In the genomic region with DNA sequence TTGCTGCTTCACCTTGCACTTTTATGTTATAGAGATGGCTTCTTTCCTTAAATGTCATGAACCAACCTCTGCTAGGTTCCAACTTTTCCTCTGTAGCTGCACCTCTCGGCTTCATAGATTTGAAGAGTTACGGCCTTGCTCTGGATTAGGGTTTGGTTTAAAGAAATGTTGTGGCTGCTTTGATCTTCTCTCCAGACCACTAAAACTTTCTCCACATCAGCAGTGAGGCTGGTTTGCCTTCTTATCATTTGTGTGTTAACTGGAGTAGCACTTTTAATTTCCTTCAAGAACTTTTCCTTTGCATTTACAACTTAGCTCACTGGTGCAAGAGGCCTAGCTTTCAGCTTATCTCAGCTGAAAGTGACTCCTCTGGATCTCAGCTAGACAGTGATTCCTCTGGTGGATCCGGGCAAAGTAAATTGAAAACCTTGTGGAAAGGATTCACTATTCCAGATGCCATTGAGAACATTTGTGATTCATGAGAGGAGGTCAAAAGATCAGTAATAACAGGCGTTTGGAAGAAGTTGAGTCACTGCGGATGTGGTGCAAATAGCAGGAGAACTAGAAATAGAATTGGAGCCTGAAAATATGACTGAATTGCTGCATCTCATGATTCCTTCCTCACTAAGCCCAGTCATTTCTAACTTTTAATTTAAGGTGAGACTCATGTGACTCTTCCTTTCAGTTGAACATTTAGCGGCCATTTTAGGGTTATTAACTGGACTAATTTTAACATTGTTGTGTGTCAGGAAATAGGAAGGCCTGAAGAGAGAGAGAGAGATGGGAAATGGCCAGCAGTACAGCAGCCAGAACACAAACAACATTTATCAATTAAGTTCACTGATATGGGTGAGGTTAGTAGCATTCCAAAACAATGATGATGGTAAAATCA, we compare ENCODE assay signal across 1 cellular context.
TF ChIP-seq lines count a peak whose summit lies in the region.

No MANE protein-coding gene starts in this region.

TF ChIP-seq in IMR-90, 13 proteins besides CTCF, POLR2A, EP300 and RAD21 (continued from another document):
- TF ChIP-seq, protein P1, sequence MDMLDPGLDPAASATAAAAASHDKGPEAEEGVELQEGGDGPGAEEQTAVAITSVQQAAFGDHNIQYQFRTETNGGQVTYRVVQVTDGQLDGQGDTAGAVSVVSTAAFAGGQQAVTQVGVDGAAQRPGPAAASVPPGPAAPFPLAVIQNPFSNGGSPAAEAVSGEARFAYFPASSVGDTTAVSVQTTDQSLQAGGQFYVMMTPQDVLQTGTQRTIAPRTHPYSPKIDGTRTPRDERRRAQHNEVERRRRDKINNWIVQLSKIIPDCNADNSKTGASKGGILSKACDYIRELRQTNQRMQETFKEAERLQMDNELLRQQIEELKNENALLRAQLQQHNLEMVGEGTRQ (IDR thresholded peaks at IDR 0.05; ENCODE audit: low read depth, low read length) = peak; percentile 48; the same call in 1 of the 2 replicates
- TF ChIP-seq CEBPB (IDR thresholded peaks at IDR 0.05; ENCODE audit: low read depth, low read length) = peak; percentile 79
- no peak; the same call in 1 of the 2 replicates for TF ChIP-seq MAFK (IDR thresholded peaks at IDR 0.05; ENCODE audit: low read depth, low read length)
- TF ChIP-seq FOS (IDR thresholded peaks at IDR 0.05; ENCODE audit: low read depth, low read length) = peak; percentile 85
- TF ChIP-seq MXI1 (IDR thresholded peaks at IDR 0.05; ENCODE audit: borderline replicate concordance, low read depth, low read length) = no peak
- peak; percentile 88 for TF ChIP-seq RCOR1 (IDR thresholded peaks at IDR 0.05; ENCODE audit: insufficient replicate concordance, low read length)
- no peak for TF ChIP-seq NFE2L2 (IDR thresholded peaks at IDR 0.05; ENCODE audit: low read depth, low read length)
- TF ChIP-seq BHLHE40 (IDR thresholded peaks at IDR 0.05; ENCODE audit: low read depth, low read length) = peak; percentile 63
- TF ChIP-seq RFX5 (IDR thresholded peaks at IDR 0.05; ENCODE audit: low read depth, low read length) = no peak
TF ChIP-seq in IMR-90: peak in this region for 5.
